ENCODE assay signal across 32 cellular contexts in the genomic region with DNA sequence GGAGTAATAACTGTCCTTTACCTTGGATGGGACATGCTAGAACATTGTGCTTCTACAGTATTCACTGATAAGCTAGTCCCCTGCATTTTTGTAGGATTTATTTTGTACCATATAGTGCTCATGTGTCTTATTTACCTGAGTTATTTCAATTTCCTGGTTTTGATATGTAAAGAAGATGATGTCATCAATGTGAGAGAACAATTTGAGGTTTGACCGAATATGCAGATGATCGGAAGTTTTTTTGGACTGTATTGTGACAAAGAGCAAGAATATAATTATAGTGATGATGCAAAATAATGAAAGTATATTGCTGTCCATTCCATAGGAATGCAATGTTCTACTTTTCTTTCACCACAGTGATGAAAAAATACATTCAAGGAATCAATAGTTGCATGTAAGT.
DNase-seq lines count a peak whose midpoint lies in the region; ATAC-seq, FAIRE-seq and TF ChIP-seq lines count a peak whose summit lies in the region.
"Had no signal": no experiment of that assay in that cellular context is flagged by ENCODE, and none has a peak within 500 bp of the region (broad histone marks: within the 10 kb centered on the region; RNA-seq: fewer than 3 reads in every experiment).

No MANE protein-coding gene starts in this region.

- no peaks in the 10 kb centered on the region for H3K9me3 Mint-ChIP-seq in Caco-2 (ENCODE audit: unreplicated experiment)

- intact Hi-C loops in HepG2 (cut with micrococcal nuclease; ENCODE audit: unreplicated experiment) (no loop called here), right lobe of liver (cut with DNase I) (no loop called here), Caco-2 (cut with micrococcal nuclease; ENCODE audit: unreplicated experiment) (no loop called here)

- H3K9me3 ChIP-seq in HepG2 (ENCODE audit: low read length): peaks cover 8% of the 10 kb centered on the region; the same call in 1 of the 2 replicates
- H3K9me3 ChIP-seq in right lobe of liver: no peaks in the 10 kb centered on the region
- H3K9me3 ChIP-seq in HEK293 (ENCODE audit: control insufficient read depth, insufficient read depth, low read depth, low read length): no peaks in the 10 kb centered on the region
- no peaks in the 10 kb centered on the region for H3K9me3 ChIP-seq in Caco-2
- H3K9me3 ChIP-seq: A549; BE2C; BLaER1; BLaER1 treated with 17β-estradiol and CSF1 and Interleukin-3, amounts not matched to agents 10 nM and 100 nM had no signal

- TF ChIP-seq POLR2A in HepG2 (IDR thresholded peaks at IDR 0.05; ENCODE audit: insufficient read depth in 1 of 2, low read depth in 2 of 2, low read length in 2 of 2): no peak
- no peak for TF ChIP-seq POLR2A in right lobe of liver (IDR thresholded peaks at IDR 0.05)

- TF ChIP-seq RAD21 in HepG2 (CRISPR knock-in tag; IDR thresholded peaks at IDR 0.05): no peak

- H3K9ac ChIP-seq in HepG2 (ENCODE audit: insufficient read depth, low read depth, low read length): no peak overlapping the region
- H3K9ac ChIP-seq: BLaER1; BLaER1 treated with 17β-estradiol and CSF1 and Interleukin-3, amounts not matched to agents 10 nM and 100 nM had no signal

- H3K4me1 Mint-ChIP-seq in Caco-2 (ENCODE audit: low read depth, unreplicated experiment): no peaks in the 10 kb centered on the region
- H3K4me1 Mint-ChIP-seq: B cell; CD14-positive monocyte; CD4-positive, alpha-beta memory T cell; CD4-positive, CD25-positive, alpha-beta regulatory T cell; CD8-positive, alpha-beta memory T cell had no signal

- no peak overlapping the region for H3K4me3 Mint-ChIP-seq in Caco-2 (ENCODE audit: unreplicated experiment)
- H3K4me3 Mint-ChIP-seq: B cell; CD14-positive monocyte; CD4-positive, alpha-beta memory T cell; CD4-positive, alpha-beta T cell; CD4-positive, CD25-positive, alpha-beta regulatory T cell; CD8-positive, alpha-beta memory T cell; CD8-positive, alpha-beta T cell had no signal

- CTCF ChIA-PET in HepG2 (lab: Yijun Ruan, JAX; ENCODE audit: low intra/inter-chr PET ratio, low total read pairs) (no interaction called here), HEK293 (lab: Yijun Ruan, JAX) (interaction anchor here (0.6 to 1.4 kb wide), 2 partner anchors 15 to 344 kb away, joined by 3 to 4 read pairs; no protein-coding TSS in a partner anchor), Caco-2 (lab: Charles Lee) (no interaction called here)

- H3K4me2 ChIP-seq in HepG2 (ENCODE audit: low read depth, low read length): no peak overlapping the region
- H3K4me2 ChIP-seq: A549; BLaER1; BLaER1 treated with 17β-estradiol and CSF1 and Interleukin-3, amounts not matched to agents 10 nM and 100 nM had no signal

- H3K79me2 ChIP-seq in HepG2 (ENCODE audit: insufficient read depth, low read length): no peaks in the 10 kb centered on the region

- no peak for DNase-seq in HepG2 (ENCODE audit: low spot score)
- DNase-seq in right lobe of liver: no peak
- DNase-seq in Caco-2: no peak
- DNase-seq: 8988T; ACHN; AML-193; BE2C; C1 segment of cervical spinal cord; Calu3; CD4-positive, alpha-beta memory T cell; CD4-positive, alpha-beta T cell; CD4-positive, CD25-positive, alpha-beta regulatory T cell; CD8-positive, alpha-beta memory T cell; CD8-positive, alpha-beta T cell; COR-L47; DMS 273 treated with DMSO at 0.1 percent for 48 hours; DMS153; DMS53; DMS79; DMS79 treated with DMSO at 0.1 percent for 48 hours; DND-41; EL had no signal

- H3K4me3 ChIP-seq in HepG2 (replicated peaks in 1 of 3; ENCODE audit: insufficient read depth in 1 of 3, low read depth in 2 of 3, low read length in 3 of 3): no peak overlapping the region
- no peak overlapping the region for H3K4me3 ChIP-seq in right lobe of liver
- H3K4me3 ChIP-seq in HEK293 (ENCODE audit: low read depth, low read length): no peak overlapping the region
- H3K4me3 ChIP-seq in Caco-2 (ENCODE audit: low read depth, low read length): no peak overlapping the region
- H3K4me3 ChIP-seq: A549; BLaER1; BLaER1 treated with 17β-estradiol and CSF1 and Interleukin-3, amounts not matched to agents 10 nM and 100 nM had no signal

- no peak for ATAC-seq in HepG2
- no peak for ATAC-seq in right lobe of liver
- ATAC-seq: A549; CD8-positive, alpha-beta T cell had no signal

- WGBS in HepG2 (ENCODE audit: low lambda C conversion rate): 38% methylated on average over 2 of the region's 2 CpGs
- 90% methylated on average over 2 of the region's 2 CpGs for WGBS in right lobe of liver (ENCODE audit: insufficient coverage, low coverage, low lambda C conversion rate, missing lambda C conversion rate)

- H3K27ac ChIP-seq in HepG2 (ENCODE audit: extremely low read length, insufficient read depth, low read length): no peak overlapping the region
- no peak overlapping the region for H3K27ac ChIP-seq in right lobe of liver
- H3K27ac ChIP-seq in HEK293 (ENCODE audit: extremely low read depth, low read depth, low read length): no peak overlapping the region
- H3K27ac ChIP-seq: 22Rv1; A549; BLaER1; BLaER1 treated with 17β-estradiol and CSF1 and Interleukin-3, amounts not matched to agents 10 nM and 100 nM; C4-2B had no signal

- in situ Hi-C loops in HepG2 (cut with HindIII; ENCODE audit: extremely low pct_ligation_motif_present, low pct_unique_long_range_greater_than_20kb): no loop called here

- H3K27me3 ChIP-seq in HepG2 (ENCODE audit: control insufficient read depth in 1 of 2, insufficient read depth in 2 of 2, low read length in 2 of 2) (no peaks in the 10 kb centered on the region), right lobe of liver (no peaks in the 10 kb centered on the region), Caco-2 (replicated peaks; ENCODE audit: control insufficient read depth, insufficient read depth, low read length) (no peaks in the 10 kb centered on the region)
- H3K27me3 ChIP-seq: BE2C; BLaER1; BLaER1 treated with 17β-estradiol and CSF1 and Interleukin-3, amounts not matched to agents 10 nM and 100 nM had no signal

- TF ChIP-seq EP300 in HepG2 (IDR thresholded peaks at IDR 0.05; ENCODE audit: low read depth in 2 of 2, low read length in 2 of 2) (no peak), HepG2 (CRISPR knock-in tag; IDR thresholded peaks at IDR 0.05; ENCODE audit: borderline replicate concordance) (no peak)

- POLR2A ChIA-PET in HepG2 (lab: Yijun Ruan, JAX) (no interaction called here), HEK293 (lab: Yijun Ruan, JAX) (no interaction called here), Caco-2 (lab: Charles Lee) (no interaction called here)

- no peak for FAIRE-seq in HepG2 (lab: Jason Lieb, UNC)
- FAIRE-seq: A204.1, A549, D721Med had no signal

- BruUV-seq in HepG2 (replicated peaks; lab: Mats Ljungman, UMichigan) (no TSS peak), Caco-2 (replicated peaks; lab: Mats Ljungman, UMichigan) (no TSS peak)

- no peaks in the 10 kb centered on the region for H3K36me3 Mint-ChIP-seq in Caco-2 (ENCODE audit: insufficient read depth, unreplicated experiment)
- H3K36me3 Mint-ChIP-seq: CD14-positive monocyte; CD4-positive, alpha-beta memory T cell; CD4-positive, CD25-positive, alpha-beta regulatory T cell; CD8-positive, alpha-beta memory T cell; CD8-positive, alpha-beta T cell had no signal

- no peak overlapping the region for H3K27ac Mint-ChIP-seq in Caco-2 (ENCODE audit: unreplicated experiment)
- H3K27ac Mint-ChIP-seq: B cell; CD14-positive monocyte; CD4-positive, alpha-beta memory T cell; CD4-positive, alpha-beta T cell; CD4-positive, CD25-positive, alpha-beta regulatory T cell; CD8-positive, alpha-beta memory T cell; CD8-positive, alpha-beta T cell had no signal

- no peaks in the 10 kb centered on the region for H4K20me1 ChIP-seq in HepG2 (ENCODE audit: insufficient read depth, low read length)
- H4K20me1 ChIP-seq: BLaER1; BLaER1 treated with 17β-estradiol and CSF1 and Interleukin-3, amounts not matched to agents 10 nM and 100 nM had no signal

- H3K4me1 ChIP-seq in HepG2 (ENCODE audit: insufficient read depth, low read length) (no peaks in the 10 kb centered on the region), right lobe of liver (no peaks in the 10 kb centered on the region), HEK293 (ENCODE audit: control insufficient read depth, insufficient read depth, low read length) (no peaks in the 10 kb centered on the region), Caco-2 (no peaks in the 10 kb centered on the region)
- H3K4me1 ChIP-seq: BE2C; BLaER1; BLaER1 treated with 17β-estradiol and CSF1 and Interleukin-3, amounts not matched to agents 10 nM and 100 nM had no signal

- peaks cover 2% of the 10 kb centered on the region for H3K27me3 Mint-ChIP-seq in Caco-2 (ENCODE audit: insufficient read depth, unreplicated experiment)
- H3K27me3 Mint-ChIP-seq: B cell; CD4-positive, alpha-beta memory T cell; CD4-positive, alpha-beta T cell; CD4-positive, CD25-positive, alpha-beta regulatory T cell; CD8-positive, alpha-beta memory T cell had no signal

- TF ChIP-seq CTCF in HepG2 (CRISPR knock-in tag; IDR thresholded peaks at IDR 0.05) (no peak), right lobe of liver (IDR thresholded peaks at IDR 0.05) (no peak), HEK293 (tag by site-specific recombination; IDR thresholded peaks at IDR 0.05) (no peak), Caco-2 (IDR thresholded peaks at IDR 0.05; ENCODE audit: insufficient read depth in 1 of 2, low read depth in 1 of 2, low read length in 1 of 2, severe bottlenecking in 1 of 2, unreplicated experiment in 1 of 2) (no peak)

- H3K36me3 ChIP-seq in HepG2 (replicated peaks in 1 of 2; ENCODE audit: control insufficient read depth in 1 of 2, insufficient read depth in 2 of 2, low read length in 2 of 2): no peaks in the 10 kb centered on the region
- H3K36me3 ChIP-seq in right lobe of liver: no peaks in the 10 kb centered on the region
- H3K36me3 ChIP-seq in HEK293 (ENCODE audit: control insufficient read depth in 2 of 2, insufficient read depth in 1 of 2, low read length in 2 of 2): no peaks in the 10 kb centered on the region
- H3K36me3 ChIP-seq in Caco-2 (ENCODE audit: control insufficient read depth, insufficient read depth, low read length): no peaks in the 10 kb centered on the region
- H3K36me3 ChIP-seq: BE2C; BLaER1; BLaER1 treated with 17β-estradiol and CSF1 and Interleukin-3, amounts not matched to agents 10 nM and 100 nM had no signal

- no peak overlapping the region for H2AFZ ChIP-seq in HepG2 (ENCODE audit: low read length)

TF ChIP-seq in HepG2, 621 proteins besides CTCF, POLR2A, EP300 and RAD21 (continues in another document):
- peak; percentile 56; the same call in 1 of the 2 replicates for TF ChIP-seq CREB1 (IDR thresholded peaks at IDR 0.05)
- no peak for TF ChIP-seq CREB1 (CRISPR knock-in tag; IDR thresholded peaks at IDR 0.05)
- TF ChIP-seq ATF7 (IDR thresholded peaks at IDR 0.05): peak; percentile 93
- no peak for TF ChIP-seq ATF7 (CRISPR knock-in tag; IDR thresholded peaks at IDR 0.05)
- no peak for TF ChIP-seq ZNF781 (CRISPR knock-in tag; IDR thresholded peaks at IDR 0.05; ENCODE audit: borderline replicate concordance, not compliant biosample characterization)
